Comparison of ENCODE assay signal across 29 cellular contexts in genomic region chr5:14932902-14933475, GRCh38.
DNase-seq lines count a peak whose midpoint lies in the region; ATAC-seq and TF ChIP-seq lines count a peak whose summit lies in the region.
"Had no signal": no experiment of that assay in that cellular context is flagged by ENCODE, and none has a peak within 500 bp of the region (broad histone marks: within the 10 kb centered on the region; RNA-seq: fewer than 3 reads in every experiment).

No MANE protein-coding gene starts in this region.

- peak overlapping the region; percentile 18 for H3K4me2 ChIP-seq in osteoblast (ENCODE audit: insufficient read depth, low read length)

- no peaks in the 10 kb centered on the region for H3K27me3 ChIP-seq in osteoblast (ENCODE audit: insufficient read depth, low read length)
- H3K27me3 ChIP-seq: ascending aorta, dorsolateral prefrontal cortex, neutrophil had no signal

- H3K9me3 ChIP-seq in osteoblast (ENCODE audit: low read depth, low read length) = no peaks in the 10 kb centered on the region
- H3K9me3 ChIP-seq: ascending aorta, neutrophil, prostate gland, thoracic aorta had no signal

- POLR2A ChIA-PET in activated CD4-positive, alpha-beta T cell treated with anti-CD3 and anti-CD28 coated beads for 36 hours (lab: Charles Lee) = no interaction called here

- intact Hi-C loops in activated CD4-positive, alpha-beta T cell treated with anti-CD3 and anti-CD28 coated beads for 36 hours (cut with DNase I, micrococcal nuclease) = no loop called here
- intact Hi-C loops in posterior cingulate gyrus (cut with DNase I) = no loop called here

- peaks cover 29% of the 10 kb centered on the region for H3K4me1 ChIP-seq in osteoblast (ENCODE audit: insufficient read depth, low read length)
- H3K4me1 ChIP-seq: ascending aorta had no signal

- no peak for DNase-seq in activated CD4-positive, alpha-beta T cell treated with anti-CD3 and anti-CD28 coated beads for 36 hours
- no peak for DNase-seq in activated CD4-positive, alpha-beta T cell treated with anti-CD3 and anti-CD28 coated beads for 1 hour
- DNase-seq in HFFc6 (peak; percentile 25), brain pericyte (ENCODE audit: low read depth, low spot score) (peak; percentile 24), osteoblast (ENCODE audit: insufficient read length, low spot score, missing footprints) (peak; percentile 79), NCI-H2029 (lab: John Stamatoyannopoulos, UW) (no peak), NCI-H526 (lab: John Stamatoyannopoulos, UW) (no peak), posterior cingulate gyrus (no peak)
- DNase-seq: activated CD4-positive, CD25-positive, alpha-beta regulatory T cell treated with anti-CD3 and anti-CD28 coated beads, Interleukin-2, amount 50 U/mL, for 72 hours; DMS153; dorsolateral prefrontal cortex; glutamatergic neuron; islet precursor cell; naive B cell; NCI-H2081; NCI-H345; NCI-H774; stimulated activated CD4-positive, alpha-beta T cell treated with anti-CD3 and anti-CD28 coated beads, Interleukin-15, amount 100 ng/mL, for 24 hours; stimulated activated naive CD8-positive, alpha-beta T cell treated with anti-CD3 and anti-CD28 coated beads, Interleukin-15, Interleukin-2, amounts not matched to agents 100 U/mL and 50 U/mL, for 24 hours; T-helper 17 cell had no signal

- H3K36me3 ChIP-seq in osteoblast (ENCODE audit: insufficient read depth, low read length) = no peaks in the 10 kb centered on the region
- H3K36me3 ChIP-seq: ascending aorta, neutrophil, prostate gland, thoracic aorta had no signal

- H3K4me3 Mint-ChIP-seq in activated CD4-positive, alpha-beta T cell treated with anti-CD3 and anti-CD28 coated beads for 36 hours = no peak overlapping the region
- H3K4me3 Mint-ChIP-seq in HFFc6 = peak overlapping the region; percentile 50; the same call in 1 of the 2 replicates
- H3K4me3 Mint-ChIP-seq: activated naive CD8-positive, alpha-beta T cell; B cell; naive B cell; T-helper 17 cell had no signal

- ATAC-seq in activated CD4-positive, alpha-beta T cell treated with anti-CD3 and anti-CD28 coated beads for 36 hours = peak; percentile 81
- ATAC-seq: sciatic nerve; stimulated activated naive CD8-positive, alpha-beta T cell treated with anti-CD3 and anti-CD28 coated beads, Interleukin-15, Interleukin-2, amounts not matched to agents 100 U/mL and 50 U/mL, for 24 hours; T-helper 17 cell had no signal

- H3K27me3 Mint-ChIP-seq in activated CD4-positive, alpha-beta T cell treated with anti-CD3 and anti-CD28 coated beads for 36 hours = peaks cover 2% of the 10 kb centered on the region
- peaks cover 9% of the 10 kb centered on the region for H3K27me3 Mint-ChIP-seq in HFFc6 (ENCODE audit: insufficient read depth)

- H3K27ac ChIP-seq in osteoblast (ENCODE audit: low read depth, low read length) = peak overlapping the region; percentile 50
- H3K27ac ChIP-seq: ascending aorta, dorsolateral prefrontal cortex, neutrophil, prostate gland, SK-N-MC, thoracic aorta had no signal

- no peaks in the 10 kb centered on the region for H3K36me3 Mint-ChIP-seq in activated CD4-positive, alpha-beta T cell treated with anti-CD3 and anti-CD28 coated beads for 36 hours (ENCODE audit: low read depth)
- no peaks in the 10 kb centered on the region for H3K36me3 Mint-ChIP-seq in HFFc6 (ENCODE audit: low read depth)
- H3K36me3 Mint-ChIP-seq: naive B cell had no signal

- H3K27ac Mint-ChIP-seq in activated CD4-positive, alpha-beta T cell treated with anti-CD3 and anti-CD28 coated beads for 36 hours = no peak overlapping the region
- H3K27ac Mint-ChIP-seq in HFFc6 = no peak overlapping the region; the same call in 1 of the 2 replicates
- H3K27ac Mint-ChIP-seq: activated naive CD8-positive, alpha-beta T cell; activated T-helper 2 cell treated with anti-CD3 and anti-CD28 coated beads, Interferon-gamma antibody, Interleukin-2, Interleukin-4, amounts not matched to agents 10 μg/mL and 5 μg/mL and 100 μg/mL, durations not matched to agents 14 hours and 24 hours and 36 hours; B cell; naive B cell; T-helper 17 cell had no signal

- no peak overlapping the region for H3K4me3 ChIP-seq in osteoblast (ENCODE audit: insufficient read depth, low read length)
- H3K4me3 ChIP-seq: ascending aorta, dorsolateral prefrontal cortex, prostate gland, SK-N-MC, thoracic aorta had no signal

- no peak for TF ChIP-seq CTCF in HFFc6 (IDR thresholded peaks at IDR 0.05)
- TF ChIP-seq CTCF in osteoblast (IDR thresholded peaks at IDR 0.05; ENCODE audit: extremely low read depth, low read depth, low read length) = no peak

- peaks cover 24% of the 10 kb centered on the region for H3K4me1 Mint-ChIP-seq in activated CD4-positive, alpha-beta T cell treated with anti-CD3 and anti-CD28 coated beads for 36 hours
- peaks cover 43% of the 10 kb centered on the region for H3K4me1 Mint-ChIP-seq in HFFc6 (ENCODE audit: low read depth)

- H2AFZ ChIP-seq in osteoblast (ENCODE audit: low read length) = peak overlapping the region; percentile 7

- H3K9me3 Mint-ChIP-seq in activated CD4-positive, alpha-beta T cell treated with anti-CD3 and anti-CD28 coated beads for 36 hours (ENCODE audit: low read depth) = no peaks in the 10 kb centered on the region
- no peaks in the 10 kb centered on the region for H3K9me3 Mint-ChIP-seq in HFFc6
- H3K9me3 Mint-ChIP-seq: activated T-helper 2 cell treated with anti-CD3 and anti-CD28 coated beads, Interferon-gamma antibody, Interleukin-2, Interleukin-4, amounts not matched to agents 10 μg/mL and 5 μg/mL and 100 μg/mL, durations not matched to agents 14 hours and 24 hours and 36 hours; naive B cell had no signal

- H4K20me1 ChIP-seq in osteoblast (ENCODE audit: insufficient read depth, low read length) = no peaks in the 10 kb centered on the region

- CTCF ChIA-PET in activated CD4-positive, alpha-beta T cell treated with anti-CD3 and anti-CD28 coated beads for 36 hours (lab: Charles Lee) = interaction anchor here (0.6 to 1.1 kb wide), 3 partner anchors 41 to 71 kb away, joined by 3 read pairs; no protein-coding TSS in a partner anchor

- no peaks in the 10 kb centered on the region for H3K79me2 ChIP-seq in osteoblast (ENCODE audit: insufficient read depth, low read length)

Comparison
In these comparisons a context has a peak if more than half of its experiments do, and no peak if none do; other contexts are left out.
1. DNase-seq: peak in HFFc6 (single experiment), brain pericyte (single experiment) and osteoblast (single experiment); none in activated CD4-positive, alpha-beta T cell treated with anti-CD3 and anti-CD28 coated beads for 36 hours (single experiment), activated CD4-positive, alpha-beta T cell treated with anti-CD3 and anti-CD28 coated beads for 1 hour (single experiment), NCI-H2029 (single experiment), NCI-H526 (0 of 2) and posterior cingulate gyrus (0 of 10).